8 cellular contexts compared by ENCODE assay signal in the genomic region with DNA sequence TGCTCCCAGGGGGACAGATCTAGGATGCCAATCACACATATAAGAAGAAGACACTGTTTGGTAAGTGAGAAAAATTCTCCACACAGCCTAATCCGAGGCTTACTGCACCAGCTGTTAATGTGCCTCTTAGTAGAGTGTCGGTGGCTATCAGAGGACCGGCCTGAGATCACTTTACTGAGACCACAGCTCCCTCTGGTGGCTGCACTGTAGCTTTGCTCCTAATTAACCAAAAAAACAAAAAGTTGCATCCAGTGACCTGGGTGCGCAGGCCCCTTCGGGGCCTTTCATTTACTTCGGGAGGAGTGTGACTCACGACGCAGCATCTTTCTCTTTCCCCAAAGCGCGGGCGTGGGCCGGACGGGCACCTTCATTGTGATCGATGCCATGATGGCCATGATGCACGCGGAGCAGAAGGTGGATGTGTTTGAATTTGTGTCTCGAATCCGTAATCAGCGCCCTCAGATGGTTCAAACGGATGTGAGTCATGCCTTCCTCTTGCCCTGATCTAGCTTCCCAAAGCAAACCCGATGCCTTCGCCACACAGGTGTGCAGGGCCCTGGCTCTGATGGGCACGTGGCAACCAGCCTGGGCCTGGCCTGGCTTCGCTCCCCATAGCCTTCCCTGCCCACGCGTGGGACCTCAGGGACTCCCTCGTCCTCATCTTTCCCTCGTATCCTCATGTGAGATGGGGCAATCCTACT. TPM values are rescaled to one million over a fixed set of nuclear protein-coding genes. Genes with fewer than 3 reads are reported as not detected.
A peak's percentile ranks its signal among the peaks of the same experiment; 100 is the strongest.
DNase-seq lines count a peak whose midpoint lies in the region; ATAC-seq and TF ChIP-seq lines count a peak whose summit lies in the region.

No MANE protein-coding gene starts in this region.

- no peak overlapping the region for H3K4me3 ChIP-seq in GM23248
- no peak overlapping the region for H3K4me3 ChIP-seq in MM.1S (ENCODE audit: low read length)
- H3K4me3 ChIP-seq in cardiac muscle cell, result no peak overlapping the region

- no peaks in the 10 kb centered on the region for H3K27me3 ChIP-seq in GM23248 (replicated peaks; ENCODE audit: insufficient read depth)
- H3K27me3 ChIP-seq in MM.1S (replicated peaks; ENCODE audit: insufficient read depth, low read length), result no peaks in the 10 kb centered on the region
- H3K27me3 ChIP-seq in cardiac muscle cell, result no peaks in the 10 kb centered on the region

- H3K4me2 ChIP-seq in GM23248 (ENCODE audit: unreplicated experiment) (no peak overlapping the region), MM.1S (ENCODE audit: low read depth, low read length) (0 out of 2 replicates have a peak overlapping the region, but pooled peaks have one; percentile 14)

- H4K20me1 ChIP-seq in GM23248 (ENCODE audit: insufficient read depth) (no peaks in the 10 kb centered on the region), MM.1S (ENCODE audit: insufficient read depth, low read length) (no peaks in the 10 kb centered on the region)

- peak; percentile 74 for TF ChIP-seq CTCF in MM.1S (IDR thresholded peaks at IDR 0.05; ENCODE audit: low read length)
- TF ChIP-seq CTCF in cardiac muscle cell (IDR thresholded peaks at IDR 0.05; ENCODE audit: low read depth, low read length), result peak; percentile 76

- no peak overlapping the region for H3K27ac Mint-ChIP-seq in activated naive CD8-positive, alpha-beta T cell treated with anti-CD3 and anti-CD28 coated beads for 36 hours

- in situ Hi-C loops in GM23248 (cut with MboI), result no loop called here

- H3K4me1 ChIP-seq in GM23248 (ENCODE audit: insufficient read depth) (peaks cover 8% of the 10 kb centered on the region), MM.1S (ENCODE audit: low read length) (peaks cover 22% of the 10 kb centered on the region), cardiac muscle cell (ENCODE audit: low read depth) (peaks cover 4% of the 10 kb centered on the region)

- H3K4me3 Mint-ChIP-seq in activated naive CD8-positive, alpha-beta T cell treated with anti-CD3 and anti-CD28 coated beads for 36 hours, result no peak overlapping the region

- peak; percentile 84 for DNase-seq in DMS53 treated with DMSO at 0.1 percent for 48 hours (lab: John Stamatoyannopoulos, UW; ENCODE audit: unreplicated experiment)
- DNase-seq in GM23248, result peak; percentile 86
- DNase-seq in MM.1S, result peak; percentile 80
- DNase-seq in activated naive CD8-positive, alpha-beta T cell treated with anti-CD3 and anti-CD28 coated beads for 36 hours, result peak; percentile 72
- DNase-seq in cardiac muscle cell (ENCODE audit: low read depth in 1 of 2, low spot score in 1 of 2), result peak; percentile 84 to 89
- peak; percentile 30 for DNase-seq in pulmonary artery endothelial cell (ENCODE audit: low read depth, low spot score)

- H2AFZ ChIP-seq in GM23248 (no peak overlapping the region), MM.1S (ENCODE audit: low read length) (no peak overlapping the region)

- H3K9me2 ChIP-seq in GM23248 (ENCODE audit: insufficient read depth) (no peaks in the 10 kb centered on the region), MM.1S (replicated peaks; ENCODE audit: insufficient read depth, low read length) (no peaks in the 10 kb centered on the region)

- 0 out of 2 replicates have a peak, but pooled peaks cover 6% of the 10 kb centered on the region for H3F3A ChIP-seq in GM23248 (ENCODE audit: insufficient read depth)
- peaks cover 11% of the 10 kb centered on the region for H3F3A ChIP-seq in MM.1S (ENCODE audit: insufficient read depth, low read length)

- no peak overlapping the region for H3K9ac ChIP-seq in GM23248
- no peak overlapping the region for H3K9ac ChIP-seq in MM.1S (ENCODE audit: low read length)

- H3K36me3 Mint-ChIP-seq in activated naive CD8-positive, alpha-beta T cell treated with anti-CD3 and anti-CD28 coated beads for 36 hours, result peaks cover 44% of the 10 kb centered on the region

- no peaks in the 10 kb centered on the region for H3K36me3 ChIP-seq in GM23248 (ENCODE audit: low read depth)
- no peaks in the 10 kb centered on the region for H3K36me3 ChIP-seq in MM.1S (replicated peaks; ENCODE audit: insufficient read depth, low read length)
- no peaks in the 10 kb centered on the region for H3K36me3 ChIP-seq in cardiac muscle cell

- ATAC-seq in SK-N-SH treated with all-trans-retinoic acid at 6 μM for 48 hours (peak; percentile 90), HG03045 (IDR thresholded peaks at IDR 0.05; ENCODE audit: unreplicated experiment) (no peak)

- H3K79me2 ChIP-seq in GM23248 (ENCODE audit: insufficient read depth) (no peaks in the 10 kb centered on the region), MM.1S (ENCODE audit: low read length) (no peaks in the 10 kb centered on the region)

- H3K4me1 Mint-ChIP-seq in activated naive CD8-positive, alpha-beta T cell treated with anti-CD3 and anti-CD28 coated beads for 36 hours, result peaks cover 33% of the 10 kb centered on the region

- 44% methylated on average over 28 of the region's 28 CpGs for WGBS in GM23248 (ENCODE audit: low coverage in 1 of 2, low lambda C conversion rate in 2 of 2, missing lambda C conversion rate in 2 of 2), 2 experiments

- no peaks in the 10 kb centered on the region for H3K27me3 Mint-ChIP-seq in activated naive CD8-positive, alpha-beta T cell treated with anti-CD3 and anti-CD28 coated beads for 36 hours

- H3K27ac ChIP-seq in GM23248, result no peak overlapping the region
- H3K27ac ChIP-seq in MM.1S (ENCODE audit: low read length), result peak overlapping the region; percentile 61
- H3K27ac ChIP-seq in cardiac muscle cell, result no peak overlapping the region

- no peaks in the 10 kb centered on the region for H3K9me3 Mint-ChIP-seq in activated naive CD8-positive, alpha-beta T cell treated with anti-CD3 and anti-CD28 coated beads for 36 hours

- H3K9me3 ChIP-seq in GM23248 (ENCODE audit: low read depth), result no peaks in the 10 kb centered on the region
- H3K9me3 ChIP-seq in MM.1S (replicated peaks; ENCODE audit: insufficient read depth, low read length), result no peaks in the 10 kb centered on the region
- no peaks in the 10 kb centered on the region for H3K9me3 ChIP-seq in cardiac muscle cell (ENCODE audit: low read depth)

TF ChIP-seq in SK-N-SH treated with all-trans-retinoic acid at 6 μM for 48 hours, 23 proteins besides CTCF, POLR2A, EP300 and RAD21 (continues in another document):
- TF ChIP-seq TOX (CRISPR knock-in tag; IDR thresholded peaks at IDR 0.05; ENCODE audit: borderline replicate concordance), result no peak
- TF ChIP-seq ISL1 (CRISPR knock-in tag; IDR thresholded peaks at IDR 0.05), result no peak
- TF ChIP-seq ZNF70 (CRISPR knock-in tag; IDR thresholded peaks at IDR 0.05), result no peak
- TF ChIP-seq ZNF565 (CRISPR knock-in tag; conservative IDR thresholded peaks at IDR 0.05; ENCODE audit: low read depth), result no peak
- TF ChIP-seq ZC3H10 (CRISPR knock-in tag; IDR thresholded peaks at IDR 0.05), result no peak
- no peak for TF ChIP-seq SNAI2 (CRISPR knock-in tag; IDR thresholded peaks at IDR 0.05)
- no peak for TF ChIP-seq POU6F1 (CRISPR knock-in tag; IDR thresholded peaks at IDR 0.05; ENCODE audit: borderline replicate concordance, low read depth)
- TF ChIP-seq ZFP3 (CRISPR knock-in tag; IDR thresholded peaks at IDR 0.05), result no peak
- TF ChIP-seq, protein P1, sequence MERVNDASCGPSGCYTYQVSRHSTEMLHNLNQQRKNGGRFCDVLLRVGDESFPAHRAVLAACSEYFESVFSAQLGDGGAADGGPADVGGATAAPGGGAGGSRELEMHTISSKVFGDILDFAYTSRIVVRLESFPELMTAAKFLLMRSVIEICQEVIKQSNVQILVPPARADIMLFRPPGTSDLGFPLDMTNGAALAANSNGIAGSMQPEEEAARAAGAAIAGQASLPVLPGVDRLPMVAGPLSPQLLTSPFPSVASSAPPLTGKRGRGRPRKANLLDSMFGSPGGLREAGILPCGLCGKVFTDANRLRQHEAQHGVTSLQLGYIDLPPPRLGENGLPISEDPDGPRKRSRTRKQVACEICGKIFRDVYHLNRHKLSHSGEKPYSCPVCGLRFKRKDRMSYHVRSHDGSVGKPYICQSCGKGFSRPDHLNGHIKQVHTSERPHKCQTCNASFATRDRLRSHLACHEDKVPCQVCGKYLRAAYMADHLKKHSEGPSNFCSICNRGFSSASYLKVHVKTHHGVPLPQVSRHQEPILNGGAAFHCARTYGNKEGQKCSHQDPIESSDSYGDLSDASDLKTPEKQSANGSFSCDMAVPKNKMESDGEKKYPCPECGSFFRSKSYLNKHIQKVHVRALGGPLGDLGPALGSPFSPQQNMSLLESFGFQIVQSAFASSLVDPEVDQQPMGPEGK (CRISPR knock-in tag; IDR thresholded peaks at IDR 0.05; ENCODE audit: borderline replicate concordance), result no peak
- TF ChIP-seq RARB (CRISPR knock-in tag; IDR thresholded peaks at IDR 0.05), result no peak
- no peak for TF ChIP-seq ARNTL (CRISPR knock-in tag; IDR thresholded peaks at IDR 0.05; ENCODE audit: borderline replicate concordance, low read depth)
- no peak for TF ChIP-seq ZFP30 (CRISPR knock-in tag; IDR thresholded peaks at IDR 0.05)

RNA-seq across cellular contexts. Expression of gene MKI67, which starts 56.7 kb away (rescaled TPM):
- total RNA-seq in GM23248 (2014; rRNA removed; shearing (Covaris generic)), result 9.5 and 12.2 TPM in 2 replicates
- 19.5 and 22.5 TPM in 2 replicates for polyA plus RNA-seq in GM23248 (2016; fragmentation: Nextera tagmentation; extraction: Ambion mirVana)
- 100 to 1,000 TPM; 196 to 210 TPM for total RNA-seq in activated naive CD8-positive, alpha-beta T cell treated with anti-CD3 and anti-CD28 coated beads for 36 hours
- total RNA-seq in cardiac muscle cell, result 5.6 and 63.6 TPM in 2 replicates
- polyA plus RNA-seq in cardiac muscle cell, result 7.9 and 80.5 TPM in 2 replicates
- 16.4 and 36.2 TPM in 2 replicates for total RNA-seq in pulmonary artery endothelial cell

Comparison
In these comparisons a context has a peak if more than half of its experiments do, and no peak if none do; other contexts are left out.
1. DNase-seq: peak in every context shown above with its lines; median percentile 86 in cardiac muscle cell; 86 in GM23248; 84 in DMS53 treated with DMSO at 0.1 percent for 48 hours; 80 in MM.1S; 72 in activated naive CD8-positive, alpha-beta T cell treated with anti-CD3 and anti-CD28 coated beads for 36 hours; 30 in pulmonary artery endothelial cell.